1 cellular context compared by ENCODE assay signal in genomic region chr3:122383915-122384697, GRCh38.
TF ChIP-seq lines count a peak whose summit lies in the region.

A gene with protein sequence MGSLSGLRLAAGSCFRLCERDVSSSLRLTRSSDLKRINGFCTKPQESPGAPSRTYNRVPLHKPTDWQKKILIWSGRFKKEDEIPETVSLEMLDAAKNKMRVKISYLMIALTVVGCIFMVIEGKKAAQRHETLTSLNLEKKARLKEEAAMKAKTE (plus strand): TSS chr3:122384182. CDS start chr3:122384266, 84 bp downstream.

TF ChIP-seq in HepG2, 621 proteins besides CTCF, POLR2A, EP300 and RAD21 (continued from another document and continues in another):
- TF ChIP-seq TSC22D2 (CRISPR knock-in tag; IDR thresholded peaks at IDR 0.05; ENCODE audit: borderline replicate concordance) (peak; percentile 64; the same call in 1 of the 2 replicates), ZNF235 (CRISPR knock-in tag; IDR thresholded peaks at IDR 0.05; ENCODE audit: borderline replicate concordance) (no peak; the same call in 1 of the 2 replicates), CC2D1A (CRISPR knock-in tag; IDR thresholded peaks at IDR 0.05) (no peak), HBP1 (CRISPR knock-in tag; IDR thresholded peaks at IDR 0.05; ENCODE audit: low read depth) (peak; percentile 81; the same call in 1 of the 2 replicates), KDM6A (CRISPR knock-in tag; IDR thresholded peaks at IDR 0.05; ENCODE audit: low read depth) (no peak), ZNF780A (CRISPR knock-in tag; IDR thresholded peaks at IDR 0.05) (peak; percentile 73; the same call in 1 of the 2 replicates), GMEB1 (CRISPR knock-in tag; IDR thresholded peaks at IDR 0.05; ENCODE audit: borderline replicate concordance) (peak; percentile 96), PHF21A (CRISPR knock-in tag; IDR thresholded peaks at IDR 0.05) (0 out of 2 replicates have a peak, but pooled peaks have one; percentile 65), NR2C2 (CRISPR knock-in tag; IDR thresholded peaks at IDR 0.05; ENCODE audit: borderline replicate concordance) (peak; percentile 19; the same call in 1 of the 2 replicates), SKIL (CRISPR knock-in tag; IDR thresholded peaks at IDR 0.05; ENCODE audit: borderline replicate concordance) (0 out of 2 replicates have a peak, but pooled peaks have one; percentile 60), SMC3 (IDR thresholded peaks at IDR 0.05; ENCODE audit: low read length) (no peak), SUZ12 (IDR thresholded peaks at IDR 0.05; ENCODE audit: low read depth, low read length) (no peak), ETS1 (CRISPR knock-in tag; IDR thresholded peaks at IDR 0.05) (no peak), NR2F6 (IDR thresholded peaks at IDR 0.05) (no peak), NR2F6 (CRISPR knock-in tag; IDR thresholded peaks at IDR 0.05) (peak; percentile 80), ZNF605 (CRISPR knock-in tag; IDR thresholded peaks at IDR 0.05) (no peak; the same call in 1 of the 2 replicates), BORCS8-MEF2B (CRISPR knock-in tag; IDR thresholded peaks at IDR 0.05) (peak; percentile 97), DNMT1 (CRISPR knock-in tag; IDR thresholded peaks at IDR 0.05) (peak; percentile 72; the same call in 1 of the 2 replicates), KDM3A (CRISPR knock-in tag; IDR thresholded peaks at IDR 0.05; ENCODE audit: low read depth) (peak; percentile 95), YEATS4 (CRISPR knock-in tag; IDR thresholded peaks at IDR 0.05; ENCODE audit: borderline replicate concordance) (peak; percentile 97), RARA (CRISPR knock-in tag; IDR thresholded peaks at IDR 0.05) (peak; percentile 56), ZNF317 (CRISPR knock-in tag; IDR thresholded peaks at IDR 0.05) (no peak; the same call in 1 of the 2 replicates), KDM5B (CRISPR knock-in tag; IDR thresholded peaks at IDR 0.05; ENCODE audit: borderline replicate concordance) (peak; percentile 86; the same call in 1 of the 2 replicates), MAX (IDR thresholded peaks at IDR 0.05) (peak; percentile 96), HES4 (CRISPR knock-in tag; IDR thresholded peaks at IDR 0.05; ENCODE audit: borderline replicate concordance) (peak; percentile 70; the same call in 1 of the 2 replicates), TBX2 (CRISPR knock-in tag; IDR thresholded peaks at IDR 0.05; ENCODE audit: borderline replicate concordance) (peak; percentile 89), TCF12 (IDR thresholded peaks at IDR 0.05) (no peak), TCF12 (CRISPR knock-in tag; IDR thresholded peaks at IDR 0.05) (peak; percentile 77; the same call in 1 of the 2 replicates), PLSCR1 (CRISPR knock-in tag; IDR thresholded peaks at IDR 0.05; ENCODE audit: borderline replicate concordance) (no peak), MLLT10 (CRISPR knock-in tag; IDR thresholded peaks at IDR 0.05) (no peak), TGIF2 (CRISPR knock-in tag; IDR thresholded peaks at IDR 0.05) (no peak), SMAD3 (CRISPR knock-in tag; IDR thresholded peaks at IDR 0.05) (peak; percentile 62; the same call in 1 of the 2 replicates), RBM22 (optimal IDR thresholded peaks at IDR 0.05; ENCODE audit: low read length) (no peak), EEA1 (CRISPR knock-in tag; IDR thresholded peaks at IDR 0.05; ENCODE audit: borderline replicate concordance) (peak; percentile 61; the same call in 1 of the 2 replicates), RFXANK (CRISPR knock-in tag; IDR thresholded peaks at IDR 0.05) (0 out of 2 replicates have a peak, but pooled peaks have one; percentile 45), ZNF772 (CRISPR knock-in tag; IDR thresholded peaks at IDR 0.05) (peak; percentile 75), ZNF496 (CRISPR knock-in tag; IDR thresholded peaks at IDR 0.05; ENCODE audit: insufficient replicate concordance) (no peak), HCFC1 (IDR thresholded peaks at IDR 0.05; ENCODE audit: low read depth, low read length) (peak; percentile 39), IKZF5 (CRISPR knock-in tag; IDR thresholded peaks at IDR 0.05) (peak; percentile 93), CREB1 (IDR thresholded peaks at IDR 0.05) (peak; percentile 71; the same call in 1 of the 2 replicates), CREB1 (CRISPR knock-in tag; IDR thresholded peaks at IDR 0.05) (no peak), ZNF674 (CRISPR knock-in tag; IDR thresholded peaks at IDR 0.05; ENCODE audit: low read depth) (no peak), MYNN (CRISPR knock-in tag; IDR thresholded peaks at IDR 0.05; ENCODE audit: low read depth) (no peak), MAZ (IDR thresholded peaks at IDR 0.05; ENCODE audit: borderline replicate concordance, low read depth, low read length) (peak; percentile 60; the same call in 1 of the 2 replicates), MAZ (CRISPR knock-in tag; IDR thresholded peaks at IDR 0.05; ENCODE audit: low read depth) (peak; percentile 90), LRRFIP1 (CRISPR knock-in tag; conservative IDR thresholded peaks at IDR 0.05) (no peak), ZNF333 (CRISPR knock-in tag; IDR thresholded peaks at IDR 0.05; ENCODE audit: borderline replicate concordance) (0 out of 2 replicates have a peak, but pooled peaks have one; percentile 74), ARHGAP35 (CRISPR knock-in tag; IDR thresholded peaks at IDR 0.05; ENCODE audit: borderline replicate concordance) (peak; percentile 58), ZC3H4 (CRISPR knock-in tag; IDR thresholded peaks at IDR 0.05; ENCODE audit: borderline replicate concordance) (peak; percentile 38; the same call in 1 of the 2 replicates), MTA3 (CRISPR knock-in tag; IDR thresholded peaks at IDR 0.05) (no peak), SSRP1 (CRISPR knock-in tag; IDR thresholded peaks at IDR 0.05) (no peak)
- TF ChIP-seq, protein P1, sequence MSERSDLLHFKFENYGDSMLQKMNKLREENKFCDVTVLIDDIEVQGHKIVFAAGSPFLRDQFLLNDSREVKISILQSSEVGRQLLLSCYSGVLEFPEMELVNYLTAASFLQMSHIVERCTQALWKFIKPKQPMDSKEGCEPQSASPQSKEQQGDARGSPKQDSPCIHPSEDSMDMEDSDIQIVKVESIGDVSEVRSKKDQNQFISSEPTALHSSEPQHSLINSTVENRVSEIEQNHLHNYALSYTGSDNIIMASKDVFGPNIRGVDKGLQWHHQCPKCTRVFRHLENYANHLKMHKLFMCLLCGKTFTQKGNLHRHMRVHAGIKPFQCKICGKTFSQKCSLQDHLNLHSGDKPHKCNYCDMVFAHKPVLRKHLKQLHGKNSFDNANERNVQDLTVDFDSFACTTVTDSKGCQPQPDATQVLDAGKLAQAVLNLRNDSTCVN (CRISPR knock-in tag; IDR thresholded peaks at IDR 0.05; ENCODE audit: borderline replicate concordance) = peak; percentile 89
- TF ChIP-seq, protein P2, sequence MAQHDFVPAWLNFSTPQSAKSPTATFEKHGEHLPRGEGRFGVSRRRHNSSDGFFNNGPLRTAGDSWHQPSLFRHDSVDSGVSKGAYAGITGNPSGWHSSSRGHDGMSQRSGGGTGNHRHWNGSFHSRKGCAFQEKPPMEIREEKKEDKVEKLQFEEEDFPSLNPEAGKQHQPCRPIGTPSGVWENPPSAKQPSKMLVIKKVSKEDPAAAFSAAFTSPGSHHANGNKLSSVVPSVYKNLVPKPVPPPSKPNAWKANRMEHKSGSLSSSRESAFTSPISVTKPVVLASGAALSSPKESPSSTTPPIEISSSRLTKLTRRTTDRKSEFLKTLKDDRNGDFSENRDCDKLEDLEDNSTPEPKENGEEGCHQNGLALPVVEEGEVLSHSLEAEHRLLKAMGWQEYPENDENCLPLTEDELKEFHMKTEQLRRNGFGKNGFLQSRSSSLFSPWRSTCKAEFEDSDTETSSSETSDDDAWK (CRISPR knock-in tag; IDR thresholded peaks at IDR 0.05) = no peak
- TF ChIP-seq, protein P3, sequence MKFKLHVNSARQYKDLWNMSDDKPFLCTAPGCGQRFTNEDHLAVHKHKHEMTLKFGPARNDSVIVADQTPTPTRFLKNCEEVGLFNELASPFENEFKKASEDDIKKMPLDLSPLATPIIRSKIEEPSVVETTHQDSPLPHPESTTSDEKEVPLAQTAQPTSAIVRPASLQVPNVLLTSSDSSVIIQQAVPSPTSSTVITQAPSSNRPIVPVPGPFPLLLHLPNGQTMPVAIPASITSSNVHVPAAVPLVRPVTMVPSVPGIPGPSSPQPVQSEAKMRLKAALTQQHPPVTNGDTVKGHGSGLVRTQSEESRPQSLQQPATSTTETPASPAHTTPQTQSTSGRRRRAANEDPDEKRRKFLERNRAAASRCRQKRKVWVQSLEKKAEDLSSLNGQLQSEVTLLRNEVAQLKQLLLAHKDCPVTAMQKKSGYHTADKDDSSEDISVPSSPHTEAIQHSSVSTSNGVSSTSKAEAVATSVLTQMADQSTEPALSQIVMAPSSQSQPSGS (CRISPR knock-in tag; IDR thresholded peaks at IDR 0.05) = peak; percentile 87
